In the genomic region with DNA sequence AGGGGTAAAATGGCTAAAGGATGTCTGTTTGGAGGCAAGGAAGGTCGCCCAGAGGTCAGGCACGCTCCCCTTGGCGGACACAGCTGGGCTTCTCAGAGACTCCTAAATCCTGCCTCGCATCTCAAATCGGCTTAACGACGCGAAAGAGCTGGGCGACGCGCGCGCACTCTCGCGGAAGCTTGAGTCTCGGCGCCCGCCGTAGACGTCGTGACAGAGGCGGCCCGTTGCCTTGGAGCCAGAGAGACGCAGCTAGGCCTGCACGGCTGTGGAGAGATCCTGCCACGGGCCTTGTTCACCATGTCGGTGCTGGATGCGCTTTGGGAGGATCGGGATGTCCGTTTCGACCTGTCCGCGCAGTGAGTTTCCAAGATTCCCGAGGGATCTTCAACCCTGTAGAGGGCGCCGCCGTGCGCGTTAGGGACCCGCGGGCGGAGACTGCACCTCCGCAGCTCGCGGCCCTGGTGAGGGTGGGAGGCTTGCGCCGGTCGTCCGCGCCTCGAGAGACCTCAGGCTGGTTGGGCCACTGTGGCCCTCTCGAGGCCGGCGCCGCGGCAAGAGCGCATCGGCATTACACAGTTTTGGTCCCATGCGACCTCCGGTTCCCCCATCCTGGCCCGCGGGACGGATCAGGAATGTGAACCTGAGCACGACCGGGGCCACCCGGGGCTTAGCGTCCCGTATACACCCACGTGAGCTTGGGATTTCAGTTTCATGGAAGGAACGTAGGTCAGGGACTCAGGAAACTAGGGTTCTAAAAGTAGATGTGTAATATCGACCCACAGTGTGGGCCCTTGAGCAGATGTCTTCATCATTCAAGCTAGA, we compare ENCODE assay signal across 8 cellular contexts. TPM values are rescaled to one million over a fixed set of nuclear protein-coding genes. Genes with fewer than 3 reads are reported as not detected.
DNase-seq lines count a peak whose midpoint lies in the region; ATAC-seq, FAIRE-seq and TF ChIP-seq lines count a peak whose summit lies in the region.

A gene (plus strand): TSS at position 238 of the 822 bp plus-strand sequence. CDS start 60 bp downstream, at position 298.

- no peaks in the 10 kb centered on the region for H3K27me3 ChIP-seq in astrocyte (ENCODE audit: insufficient read depth, low read length)

- peak; percentile 56 for TF ChIP-seq CTCF in GM10248 (IDR thresholded peaks at IDR 0.05; ENCODE audit: control extremely low read depth, extremely low read depth, low read depth, missing control alignments)
- TF ChIP-seq CTCF in astrocyte (IDR thresholded peaks at IDR 0.05; ENCODE audit: insufficient read depth, low read depth, low read length): peak; percentile 23

- CTCF ChIA-PET in GM10248 (lab: Yijun Ruan, JAX): interaction anchor here (0.6 to 6.8 kb wide), 23 partner anchors 9 to 753 kb away, joined by 3 to 44 read pairs (median 4); a partner anchor contains a TSS

- no peaks in the 10 kb centered on the region for H3K36me3 ChIP-seq in astrocyte (ENCODE audit: insufficient read depth, low read length)

- POLR2A ChIA-PET in GM10248 (lab: Yijun Ruan, JAX): no interaction called here

- peak within 1 kb of the TSS; percentile 97 for H3K4me2 ChIP-seq in astrocyte (ENCODE audit: low read length)

- DNase-seq in GM10248 (ENCODE audit: extremely low spot score) (peak; percentile 86), NCI-H1105 treated with DMSO at 0.1 percent for 48 hours (lab: John Stamatoyannopoulos, UW) (peak; percentile 69), T-helper 2 cell (peak; percentile 20 to 86 (median 49)), astrocyte (ENCODE audit: low read depth) (peak; percentile 81), hippocampal formation (lab: John Stamatoyannopoulos, UW) (peak; percentile 81), renal cortical epithelial cell (ENCODE audit: low read depth) (peak; percentile 58), OCI-M2 (lab: John Stamatoyannopoulos, UW; ENCODE audit: unreplicated experiment) (no peak)

- peak within 1 kb of the TSS; percentile 73 for H3K4me3 ChIP-seq in astrocyte (ENCODE audit: insufficient read depth, low read depth, low read length)

- H3K9me3 ChIP-seq in astrocyte (ENCODE audit: insufficient read depth, low read depth, low read length): no peaks in the 10 kb centered on the region

- no peaks in the 10 kb centered on the region for H3K79me2 ChIP-seq in astrocyte (ENCODE audit: insufficient read depth, low read length)

- peaks cover 13% of the 10 kb centered on the region for H3K4me1 ChIP-seq in astrocyte (ENCODE audit: insufficient read depth, low read length)

- H2AFZ ChIP-seq in astrocyte (ENCODE audit: low read depth, low read length): peak within 1 kb of the TSS; percentile 92

- H4K20me1 ChIP-seq in astrocyte (ENCODE audit: insufficient read depth, low read length): no peaks in the 10 kb centered on the region

- H3K27me3 Mint-ChIP-seq in astrocyte (ENCODE audit: low read depth, unreplicated experiment): no peaks in the 10 kb centered on the region

- no peak within 1 kb of the TSS for H3K27ac Mint-ChIP-seq in astrocyte (ENCODE audit: unreplicated experiment)

- H3K9ac ChIP-seq in astrocyte (ENCODE audit: low read length): peak within 1 kb of the TSS; percentile 81

- no peaks in the 10 kb centered on the region for H3K9me3 Mint-ChIP-seq in astrocyte (ENCODE audit: unreplicated experiment)

- peak; percentile 99 for ATAC-seq in HG02610 (IDR thresholded peaks at IDR 0.05; ENCODE audit: unreplicated experiment)

- H3K36me3 Mint-ChIP-seq in astrocyte (ENCODE audit: low read depth, unreplicated experiment): peaks cover 5% of the 10 kb centered on the region

- FAIRE-seq in astrocyte (lab: Jason Lieb, UNC): no peak

- no peaks in the 10 kb centered on the region for H3K4me1 Mint-ChIP-seq in astrocyte (ENCODE audit: low read depth, unreplicated experiment)

- H3K27ac ChIP-seq in astrocyte (ENCODE audit: low read depth, low read length): peak within 1 kb of the TSS; percentile 62

- peak within 1 kb of the TSS; percentile 88 for H3K4me3 Mint-ChIP-seq in astrocyte (ENCODE audit: unreplicated experiment)

RNA-seq across cellular contexts. Expression of the gene that starts here (rescaled TPM):
- 3.9 and 4.0 TPM in 2 replicates for total RNA-seq in astrocyte
- total RNA-seq in renal cortical epithelial cell: 2.3 and 7.8 TPM in 2 replicates
